8 cellular contexts compared by ENCODE assay signal in the genomic region with DNA sequence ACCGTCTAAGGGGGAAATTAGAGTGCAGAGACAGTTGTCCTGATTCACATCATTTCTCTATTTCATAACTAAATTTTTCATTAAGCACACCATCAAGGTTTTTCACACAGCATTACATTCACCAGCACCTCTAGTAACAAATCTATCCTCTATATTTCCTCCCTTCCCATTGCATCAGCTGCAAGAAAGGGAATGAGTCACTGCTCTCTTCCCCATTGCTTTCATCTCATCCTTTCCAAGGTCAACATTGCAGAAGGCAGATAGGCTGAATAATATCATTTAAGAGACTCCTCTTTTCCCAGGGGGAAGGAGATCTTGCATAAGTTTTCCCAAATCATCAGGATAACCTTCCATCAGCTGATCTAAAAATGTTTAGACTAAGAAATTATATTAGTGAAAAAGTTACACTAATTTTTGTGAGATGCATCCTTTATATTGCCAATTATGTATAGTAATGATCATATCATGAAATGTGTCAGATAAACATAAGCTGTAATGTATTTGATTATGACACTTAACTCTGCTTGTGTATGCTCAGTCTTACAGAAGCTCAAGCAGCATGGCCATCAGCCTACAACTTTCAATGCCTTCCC. TPM values are rescaled to one million over a fixed set of nuclear protein-coding genes. Genes with fewer than 3 reads are reported as not detected.
DNase-seq lines count a peak whose midpoint lies in the region; TF ChIP-seq lines count a peak whose summit lies in the region.

No MANE protein-coding gene starts in this region.

- H3K4ac ChIP-seq in neuronal stem cell (ENCODE audit: low read length) = no peak overlapping the region

- H3K4me1 ChIP-seq in Caco-2 = no peaks in the 10 kb centered on the region
- H3K4me1 ChIP-seq in HUES6 (ENCODE audit: control insufficient read depth, insufficient read depth, low read length) = peaks cover 27% of the 10 kb centered on the region
- peaks cover 2 to 5% of the 10 kb centered on the region in 2 donors for H3K4me1 ChIP-seq in neuronal stem cell (ENCODE audit: control insufficient read depth in 2 of 2, insufficient read depth in 1 of 2, low read depth in 1 of 2, low read length in 2 of 2)

- H3K9me3 Mint-ChIP-seq in Caco-2 (ENCODE audit: unreplicated experiment) = no peaks in the 10 kb centered on the region
- no peaks in the 10 kb centered on the region for H3K9me3 Mint-ChIP-seq in activated naive CD8-positive, alpha-beta T cell treated with anti-CD3 and anti-CD28 coated beads for 36 hours

- peak overlapping the region; percentile 42 for H3K27ac Mint-ChIP-seq in Caco-2 (ENCODE audit: unreplicated experiment)
- H3K27ac Mint-ChIP-seq in activated naive CD8-positive, alpha-beta T cell treated with anti-CD3 and anti-CD28 coated beads for 36 hours = peak overlapping the region; percentile 58

- H3K36me3 ChIP-seq in Caco-2 (ENCODE audit: control insufficient read depth, insufficient read depth, low read length) (no peaks in the 10 kb centered on the region), HUES6 (ENCODE audit: control insufficient read depth, insufficient read depth, low read length) (peaks cover 5% of the 10 kb centered on the region), neuronal stem cell (replicated peaks in 1 of 2; ENCODE audit: control insufficient read depth in 2 of 2, insufficient read depth in 2 of 2, low read length in 2 of 2) (peaks cover 1 to 27% of the 10 kb centered on the region in 2 donors)

- H2AFZ ChIP-seq in neuronal stem cell (ENCODE audit: low read length) = no peak overlapping the region

- no CpG with 5 or more reads among the region's 1 CpG for WGBS in neuronal stem cell (ENCODE audit: extremely low coverage in 2 of 2, insufficient read length in 2 of 2, insufficient replicate concordance in 1 of 2), 2 donors

- no peak overlapping the region for H3K4me2 ChIP-seq in neuronal stem cell (ENCODE audit: insufficient read depth, low read length, poor library complexity, severe bottlenecking)

- no peak overlapping the region for H2BK120ac ChIP-seq in neuronal stem cell (ENCODE audit: low read depth, low read length)

- no peak for TF ChIP-seq CTCF in Caco-2 (IDR thresholded peaks at IDR 0.05; ENCODE audit: insufficient read depth in 1 of 2, low read depth in 1 of 2, low read length in 1 of 2, severe bottlenecking in 1 of 2, unreplicated experiment in 1 of 2)

- peak overlapping the region; percentile 13 for H3K4me3 Mint-ChIP-seq in Caco-2 (ENCODE audit: unreplicated experiment)
- H3K4me3 Mint-ChIP-seq in activated naive CD8-positive, alpha-beta T cell treated with anti-CD3 and anti-CD28 coated beads for 36 hours = no peak overlapping the region

- H2BK15ac ChIP-seq in neuronal stem cell (ENCODE audit: low read length) = no peak overlapping the region

- no peak overlapping the region for H2BK12ac ChIP-seq in neuronal stem cell (ENCODE audit: low read length)

- no peaks in the 10 kb centered on the region for H3K27me3 Mint-ChIP-seq in Caco-2 (ENCODE audit: insufficient read depth, unreplicated experiment)
- H3K27me3 Mint-ChIP-seq in activated naive CD8-positive, alpha-beta T cell treated with anti-CD3 and anti-CD28 coated beads for 36 hours = peaks cover 4% of the 10 kb centered on the region

- H3K23ac ChIP-seq in neuronal stem cell (ENCODE audit: low read depth, low read length, poor library complexity) = no peak overlapping the region

- DNase-seq in Caco-2 (no peak), lung microvascular endothelial cell (ENCODE audit: low read depth in 2 of 2) (peak; percentile 69 to 80), germinal center (ENCODE audit: low spot score) (no peak), NCI-H510A (lab: John Stamatoyannopoulos, UW) (no peak), KG1 (lab: John Stamatoyannopoulos, UW) (no peak), neuronal stem cell (ENCODE audit: low spot score) (no peak)
- no peak for DNase-seq in activated naive CD8-positive, alpha-beta T cell treated with anti-CD3 and anti-CD28 coated beads for 36 hours

- H4K91ac ChIP-seq in neuronal stem cell (ENCODE audit: low read depth, low read length, poor library complexity) = no peak overlapping the region

- CTCF ChIA-PET in Caco-2 (lab: Charles Lee) = interaction anchor here (0.5 to 0.9 kb wide), 2 partner anchors 350 to 460 kb away, joined by 3 to 4 read pairs; no protein-coding TSS in a partner anchor

- H3K79me1 ChIP-seq in neuronal stem cell (ENCODE audit: low read depth, low read length) = peaks cover 2% of the 10 kb centered on the region

- no TSS peak for BruUV-seq in Caco-2 (replicated peaks; lab: Mats Ljungman, UMichigan)

- no peak overlapping the region for H4K8ac ChIP-seq in neuronal stem cell (ENCODE audit: low read depth, low read length)

- H3K27ac ChIP-seq in HUES6 (ENCODE audit: low read depth, low read length) = peak overlapping the region; percentile 86
- no peak overlapping the region for H3K27ac ChIP-seq in neuronal stem cell (replicated peaks; ENCODE audit: low read length)

- POLR2A ChIA-PET in Caco-2 (lab: Charles Lee) = no interaction called here

- peaks cover 25% of the 10 kb centered on the region for H3K4me1 Mint-ChIP-seq in Caco-2 (ENCODE audit: low read depth, unreplicated experiment)
- peaks cover 38% of the 10 kb centered on the region for H3K4me1 Mint-ChIP-seq in activated naive CD8-positive, alpha-beta T cell treated with anti-CD3 and anti-CD28 coated beads for 36 hours

- H3K9ac ChIP-seq in HUES6 (ENCODE audit: low read length) (peak overlapping the region; percentile 7), neuronal stem cell (ENCODE audit: low read depth, low read length, poor library complexity) (no peak overlapping the region)

- no peak overlapping the region for H2AK5ac ChIP-seq in neuronal stem cell (ENCODE audit: low read depth, low read length)

- H3K14ac ChIP-seq in neuronal stem cell (ENCODE audit: low read length) = no peak overlapping the region

- H2BK5ac ChIP-seq in neuronal stem cell (ENCODE audit: low read length) = no peak overlapping the region

- no peak overlapping the region for H3K18ac ChIP-seq in neuronal stem cell (ENCODE audit: low read length)

- intact Hi-C loops in Caco-2 (cut with micrococcal nuclease; ENCODE audit: unreplicated experiment) = loop anchor here (10.0 kb wide), 1 partner anchor 196 kb away; a partner anchor contains a TSS

- H3K9me3 ChIP-seq in Caco-2 (no peaks in the 10 kb centered on the region), HUES6 (ENCODE audit: control insufficient read depth, insufficient read depth, low read depth, low read length) (no peaks in the 10 kb centered on the region; the same call in 1 of the 2 replicates), neuronal stem cell (replicated peaks in 1 of 2; ENCODE audit: control insufficient read depth in 2 of 2, insufficient read depth in 1 of 2, low read depth in 1 of 2, low read length in 2 of 2) (peaks cover 0 to 12% of the 10 kb centered on the region in 2 donors)

- peaks cover 33% of the 10 kb centered on the region for H3K36me3 Mint-ChIP-seq in Caco-2 (ENCODE audit: insufficient read depth, unreplicated experiment)
- peaks cover 48% of the 10 kb centered on the region for H3K36me3 Mint-ChIP-seq in activated naive CD8-positive, alpha-beta T cell treated with anti-CD3 and anti-CD28 coated beads for 36 hours

- H3K4me3 ChIP-seq in Caco-2 (ENCODE audit: low read depth, low read length) (no peak overlapping the region), HUES6 (ENCODE audit: low read depth, low read length) (no peak overlapping the region), neuronal stem cell (ENCODE audit: low read length in 2 of 2) (no peak overlapping the region)

- H3K27me3 ChIP-seq in Caco-2 (replicated peaks; ENCODE audit: control insufficient read depth, insufficient read depth, low read length) (no peaks in the 10 kb centered on the region), HUES6 (ENCODE audit: control insufficient read depth, insufficient read depth, low read length) (no peaks in the 10 kb centered on the region), neuronal stem cell (ENCODE audit: control insufficient read depth in 3 of 3, insufficient read depth in 3 of 3, low read depth in 1 of 3, low read length in 3 of 3) (no peaks in the 10 kb centered on the region)

RNA-seq across cellular contexts. Expression of a gene that starts 4.3 kb away (rescaled TPM):
- total RNA-seq in Caco-2 (2022) = 28.1 and 31.9 TPM in 2 replicates
- total RNA-seq in activated naive CD8-positive, alpha-beta T cell treated with anti-CD3 and anti-CD28 coated beads for 36 hours = 10 to 100 TPM; 27.6 to 29.4 TPM
- total RNA-seq in lung microvascular endothelial cell = 11.8 and 12.9 TPM in 2 replicates
- 11.6 TPM for polyA plus RNA-seq in neuronal stem cell (2013, experiment 1 of 2)
- polyA plus RNA-seq in neuronal stem cell (2013, experiment 2 of 2) = 12.0 TPM

RNA-seq across cellular contexts. Expression of a gene that starts 4.5 kb away (rescaled TPM):
- 20.3 and 23.6 TPM in 2 replicates for total RNA-seq in Caco-2 (2022)
- total RNA-seq in activated naive CD8-positive, alpha-beta T cell treated with anti-CD3 and anti-CD28 coated beads for 36 hours = 100 to 1,000 TPM; 101 to 104 TPM
- 4.0 and 13.9 TPM in 2 replicates for total RNA-seq in lung microvascular endothelial cell
- polyA plus RNA-seq in neuronal stem cell (2013, experiment 1 of 2) = 33.3 TPM
- 30.1 TPM for polyA plus RNA-seq in neuronal stem cell (2013, experiment 2 of 2)

Comparison
In these comparisons a context has a peak if more than half of its experiments do, and no peak if none do; other contexts are left out.
1. DNase-seq: peak in lung microvascular endothelial cell (2 of 2); none in Caco-2 (0 of 2), activated naive CD8-positive, alpha-beta T cell treated with anti-CD3 and anti-CD28 coated beads for 36 hours (single experiment), germinal center (single experiment), NCI-H510A (single experiment), KG1 (single experiment) and neuronal stem cell (single experiment).